24 cellular contexts compared by ENCODE assay signal in the genomic region with DNA sequence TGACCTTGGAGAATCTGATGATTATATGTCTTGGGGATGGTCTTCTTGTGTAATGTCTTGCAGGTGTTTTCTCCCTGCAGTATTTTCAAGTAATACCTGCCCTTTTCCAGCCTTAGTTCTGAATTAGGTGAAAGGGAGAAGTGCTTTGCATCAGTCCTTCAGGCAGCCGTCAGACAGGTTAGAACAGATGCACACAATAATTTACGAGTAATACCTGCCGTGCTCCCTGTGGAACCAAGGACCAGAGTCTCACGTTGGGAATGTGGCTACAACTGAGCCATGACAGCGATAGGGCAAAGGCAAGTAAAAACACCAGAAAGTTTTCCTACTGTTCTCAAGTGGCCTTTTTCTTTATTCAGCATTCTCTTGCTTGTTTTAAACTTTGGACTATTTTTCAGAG.
"Had no signal": no experiment of that assay in that cellular context is flagged by ENCODE, and none has a peak within 500 bp of the region (broad histone marks: within the 10 kb centered on the region; RNA-seq: fewer than 3 reads in every experiment).

No MANE protein-coding gene starts in this region.

- H3K27me3 ChIP-seq: esophagus squamous epithelium, neural progenitor cell, right atrium auricular region, stomach, testis, tibial artery, upper lobe of left lung had no signal

- H3K36me3 ChIP-seq: esophagus squamous epithelium, prostate gland, right atrium auricular region, stomach, tibial artery, upper lobe of left lung had no signal

- H3K4me3 ChIP-seq: esophagus squamous epithelium, neural progenitor cell, prostate gland, right atrium auricular region, smooth muscle cell, stomach, testis, tibial artery, upper lobe of left lung had no signal

- H3K36me3 Mint-ChIP-seq: stimulated activated effector memory CD8-positive, alpha-beta T cell treated with anti-CD3 and anti-CD28 coated beads, Interleukin-12 subunit alpha, Interleukin-12 subunit beta, amount 100 ng/mL, for 72 hours had no signal

- H2AFZ ChIP-seq: neural progenitor cell had no signal

- H3K27ac ChIP-seq: esophagus squamous epithelium, neural progenitor cell, prostate gland, right atrium auricular region, stomach, testis, tibial artery, upper lobe of left lung had no signal

- H3K4me1 Mint-ChIP-seq: stimulated activated effector memory CD8-positive, alpha-beta T cell treated with anti-CD3 and anti-CD28 coated beads, Interleukin-12 subunit alpha, Interleukin-12 subunit beta, amount 100 ng/mL, for 72 hours had no signal

- H3K27ac Mint-ChIP-seq: naive thymus-derived CD4-positive, alpha-beta T cell; nephron; neural progenitor cell; stimulated activated effector memory CD8-positive, alpha-beta T cell treated with anti-CD3 and anti-CD28 coated beads, Interleukin-12 subunit alpha, Interleukin-12 subunit beta, amount 100 ng/mL, for 72 hours had no signal

- H3K4me3 Mint-ChIP-seq: naive thymus-derived CD4-positive, alpha-beta T cell; nephron; neural progenitor cell; stimulated activated effector memory CD8-positive, alpha-beta T cell treated with anti-CD3 and anti-CD28 coated beads, Interleukin-12 subunit alpha, Interleukin-12 subunit beta, amount 100 ng/mL, for 72 hours had no signal

- H3K27me3 Mint-ChIP-seq: naive thymus-derived CD4-positive, alpha-beta T cell had no signal

- ATAC-seq: left lobe of liver; naive thymus-derived CD4-positive, alpha-beta T cell; sciatic nerve; stimulated activated effector memory CD8-positive, alpha-beta T cell treated with anti-CD3 and anti-CD28 coated beads, Interleukin-12 subunit alpha, Interleukin-12 subunit beta, amount 100 ng/mL, for 72 hours had no signal

- DNase-seq: cortex of kidney; esophagus squamous epithelium; head of caudate nucleus; kidney; mesendoderm; midbrain; naive thymus-derived CD4-positive, alpha-beta T cell; nucleus accumbens; stimulated activated CD4-positive, alpha-beta T cell treated with anti-CD3 and anti-CD28 coated beads, Interleukin-12 subunit alpha, Interleukin-12 subunit beta, amount 100 ng/mL, for 4 hours; stimulated activated CD4-positive, alpha-beta T cell treated with anti-CD3 and anti-CD28 coated beads, Interleukin-1b, Interleukin-23, amount 100 ng/mL, for 48 hours; stimulated activated CD4-positive, alpha-beta T cell treated with anti-CD3 and anti-CD28 coated beads, Interleukin-4, amount 100 ng/mL, for 1 hour; stimulated activated naive CD4-positive, alpha-beta T cell treated with Interleukin-2 at 50 U/mL for 16 hours; stomach; testis; tibial artery; upper lobe of left lung had no signal

- H3K9me3 ChIP-seq: esophagus squamous epithelium, prostate gland, right atrium auricular region, testis, tibial artery, upper lobe of left lung had no signal

- H3K4me1 ChIP-seq: prostate gland, stomach, testis, tibial artery, upper lobe of left lung had no signal

- H3K4me2 ChIP-seq: neural progenitor cell, smooth muscle cell had no signal

- H3K9ac ChIP-seq: neural progenitor cell had no signal
